ENCODE assay signal across 9 cellular contexts in the genomic region with DNA sequence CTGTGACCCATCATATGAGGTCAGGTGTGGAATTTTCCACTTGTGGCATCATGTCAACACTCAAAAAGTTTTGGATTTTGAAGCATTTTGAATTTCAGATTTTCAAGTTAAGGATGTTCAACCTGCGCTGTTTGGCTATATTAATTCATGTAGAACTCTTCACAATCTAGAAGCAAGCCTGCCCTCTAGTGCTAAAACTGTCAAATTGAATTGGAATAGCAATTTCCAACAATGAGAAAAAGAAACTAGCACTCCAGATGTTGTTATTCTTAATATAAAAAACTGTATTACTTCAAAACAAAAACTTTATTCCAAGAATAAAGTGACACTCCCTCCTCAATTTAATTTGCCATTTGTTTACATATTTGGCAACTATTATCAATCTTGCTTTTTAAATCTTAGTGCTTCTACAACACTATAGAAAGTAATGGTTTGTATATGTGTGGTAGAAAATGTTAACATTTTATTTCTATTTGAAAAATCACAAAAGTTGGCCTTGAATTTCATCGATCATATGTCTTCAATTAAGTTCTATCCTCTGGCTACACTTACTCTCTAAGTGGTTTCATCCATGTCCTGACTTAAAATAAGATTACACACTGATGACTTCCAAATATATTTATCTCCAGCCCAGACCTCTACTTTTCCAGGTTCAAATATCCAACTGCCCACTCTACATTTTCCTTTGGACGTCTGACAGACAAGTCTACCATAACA. TPM values are rescaled to one million over a fixed set of nuclear protein-coding genes. Genes with fewer than 3 reads are reported as not detected.
DNase-seq lines count a peak whose midpoint lies in the region; ATAC-seq, FAIRE-seq and TF ChIP-seq lines count a peak whose summit lies in the region.
"Had no signal": no experiment of that assay in that cellular context is flagged by ENCODE, and none has a peak within 500 bp of the region (broad histone marks: within the 10 kb centered on the region; RNA-seq: fewer than 3 reads in every experiment).

No MANE protein-coding gene starts in this region.

- in situ Hi-C loops in KBM-7 (cut with MboI; ENCODE audit: low pct_unique_long_range_greater_than_20kb, low sequenced_read_pairs): no loop called here

- no peaks in the 10 kb centered on the region for H3K4me1 Mint-ChIP-seq in T-cell

- WGBS in spleen, 5 donors: 50 to 68% (median 58%) methylated on average over 3 of the region's 3 CpGs

- POLR2A ChIA-PET in T-cell (lab: Charles Lee): no interaction called here

- FAIRE-seq in frontal cortex (lab: Jason Lieb, UNC): peak; percentile 96

- H3K36me3 ChIP-seq in spleen: peaks cover 0 to 26% (median 3%) of the 10 kb centered on the region in 6 donors

- CTCF ChIA-PET in T-cell (lab: Charles Lee): interaction anchor here (1.0 to 1.2 kb wide), 3 partner anchors 10 to 19 kb away, joined by 3 to 9 read pairs (median 3); no protein-coding TSS in a partner anchor

- H3K27ac Mint-ChIP-seq in T-cell: no peak overlapping the region

- H3K4me3 Mint-ChIP-seq in T-cell: no peak overlapping the region

- no peaks in the 10 kb centered on the region for H3K27me3 ChIP-seq in spleen (replicated peaks in 1 of 7)
- H3K27me3 ChIP-seq: BLaER1 had no signal

- H3K9me3 ChIP-seq in spleen: no peaks in the 10 kb centered on the region
- H3K9me3 ChIP-seq: BLaER1 had no signal

- H3K27me3 Mint-ChIP-seq in T-cell: no peaks in the 10 kb centered on the region

- intact Hi-C loops in spleen (cut with DNase I; ENCODE audit: low total_unique reads): no loop called here

- peak; percentile 47 for DNase-seq in DMS 273 (lab: John Stamatoyannopoulos, UW; ENCODE audit: unreplicated experiment)
- DNase-seq in DMS 273 treated with DMSO at 0.1 percent for 48 hours (lab: John Stamatoyannopoulos, UW): no peak
- peak; percentile 40 for DNase-seq in KBM-7
- DNase-seq in T-cell: no peak
- DNase-seq in frontal cortex (ENCODE audit: low spot score in 2 of 2): no peak
- no peak for DNase-seq in spleen
- DNase-seq in HuH-7 (ENCODE audit: low spot score): no peak

- no peak for TF ChIP-seq POLR2A in spleen (IDR thresholded peaks at IDR 0.05)

- H3K27ac ChIP-seq in spleen: no peak overlapping the region
- H3K27ac ChIP-seq: BLaER1 had no signal

- H3K36me3 Mint-ChIP-seq in T-cell: peaks cover 9% of the 10 kb centered on the region

- peak in 9 of 11 experiments; percentile 29 to 68 (median 51) for TF ChIP-seq CTCF in spleen (IDR thresholded peaks at IDR 0.05 in 8 of 11, conservative IDR thresholded peaks at IDR 0.05 in 3 of 11)

- peaks cover 0 to 8% (median 0%) of the 10 kb centered on the region in 6 donors for H3K4me1 ChIP-seq in spleen

- peaks cover 0 to 6% (median 0%) of the 10 kb centered on the region in 3 donors for H3K9me3 Mint-ChIP-seq in T-cell

- H3K4me3 ChIP-seq in spleen: no peak overlapping the region
- H3K4me3 ChIP-seq: BLaER1 had no signal

- ATAC-seq in GM19351 (IDR thresholded peaks at IDR 0.05; ENCODE audit: unreplicated experiment) (peak; percentile 70), T-cell (replicated peaks in 1 of 4) (peak in 3 of 4 experiments; percentile 49 to 52 (median 50))

RNA-seq across cellular contexts. Expression of a gene that starts 36.6 kb away (rescaled TPM):
- 10 to 100 TPM; 13.1 to 19.2 (median 15.6) TPM for total RNA-seq in T-cell
- total RNA-seq in frontal cortex: 55.8 TPM
- total RNA-seq in spleen: 10 to 100 TPM; 17.3 to 33.0 (median 20.9) TPM
- 10 to 100 TPM; 12.3 to 17.8 (median 17.6) TPM for polyA plus RNA-seq in spleen

RNA-seq across cellular contexts. Expression of a gene that starts 53.9 kb away (rescaled TPM):
- total RNA-seq in T-cell (1 to 10 TPM; 2.6 to 4.4 (median 3.2) TPM), frontal cortex (94.2 TPM), spleen (10 to 100 TPM in 6 of 7 donors, 1 to 10 TPM in 1; 9.7 to 18.3 (median 10.9) TPM)
- polyA plus RNA-seq in spleen: 1 to 10 TPM; 3.1 to 3.7 (median 3.3) TPM

Comparison
In these comparisons a context has a peak if more than half of its experiments do, and no peak if none do; other contexts are left out.
1. DNase-seq: peak in DMS 273 (single experiment) and KBM-7 (single experiment); none in DMS 273 treated with DMSO at 0.1 percent for 48 hours (single experiment), T-cell (0 of 34), frontal cortex (0 of 2), spleen (single experiment) and HuH-7 (single experiment).